12 cellular contexts compared by ENCODE assay signal in the genomic region with DNA sequence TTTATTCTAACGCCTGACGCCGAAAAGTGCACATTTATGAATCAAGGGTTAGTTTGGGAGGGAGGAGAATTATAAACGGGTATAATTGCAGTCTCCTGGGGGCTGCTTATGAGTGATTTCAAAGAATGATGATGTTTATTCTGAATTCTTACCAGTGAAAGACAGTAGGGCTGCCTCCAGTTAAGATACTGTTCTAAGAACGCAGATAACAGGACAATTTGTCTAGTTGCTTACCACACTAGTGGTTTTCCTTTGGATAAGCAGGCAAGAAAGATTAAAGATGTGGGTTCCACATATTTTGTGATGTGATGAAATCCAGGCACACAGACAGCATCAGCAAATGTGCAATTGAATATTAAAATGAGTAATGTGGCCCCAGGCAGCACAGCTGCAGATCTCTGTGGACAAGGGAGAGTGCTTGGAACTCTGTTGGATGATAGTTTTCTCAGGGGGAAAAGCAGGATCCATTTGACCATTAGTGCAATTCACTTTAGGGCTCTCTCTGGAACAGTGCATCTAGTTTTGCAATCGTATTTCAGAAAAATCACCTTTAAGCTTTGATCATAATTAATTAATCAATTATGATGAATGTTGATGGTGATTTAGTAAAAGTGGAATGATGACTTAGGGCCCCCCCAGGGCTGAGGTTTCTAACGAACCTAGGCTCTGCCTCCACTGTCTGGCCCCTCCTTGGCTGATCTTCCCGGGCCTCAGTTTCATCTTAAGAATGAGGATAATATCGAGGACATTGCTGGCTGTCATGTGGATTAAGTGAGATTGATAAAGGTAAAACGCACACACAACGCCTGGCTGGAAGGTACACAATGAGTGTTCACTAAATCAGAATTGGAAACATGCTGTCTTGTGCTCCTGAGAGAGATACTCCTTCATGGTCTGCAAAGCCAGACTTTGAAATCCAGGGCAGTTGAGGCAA. TPM values are rescaled to one million over a fixed set of nuclear protein-coding genes. Genes with fewer than 3 reads are reported as not detected.
DNase-seq lines count a peak whose midpoint lies in the region; TF ChIP-seq lines count a peak whose summit lies in the region.
"Had no signal": no experiment of that assay in that cellular context is flagged by ENCODE, and none has a peak within 500 bp of the region (broad histone marks: within the 10 kb centered on the region; RNA-seq: fewer than 3 reads in every experiment).

No MANE protein-coding gene starts in this region.

- H3K27me3 ChIP-seq in BJ (ENCODE audit: control insufficient read depth, insufficient read depth, low read length) (peaks cover 3% of the 10 kb centered on the region; the same call in 1 of the 2 replicates), esophagus muscularis mucosa (no peaks in the 10 kb centered on the region)
- H3K27me3 ChIP-seq: right lobe of liver had no signal

- peaks cover 10 to 76% (median 57%) of the 10 kb centered on the region in 4 donors for H3K4me1 ChIP-seq in esophagus muscularis mucosa
- H3K4me1 ChIP-seq: right lobe of liver had no signal

- no peaks in the 10 kb centered on the region for H3K36me3 ChIP-seq in BJ (ENCODE audit: control insufficient read depth, insufficient read depth, low read length)
- no peaks in the 10 kb centered on the region for H3K36me3 ChIP-seq in esophagus muscularis mucosa
- H3K36me3 ChIP-seq: right lobe of liver had no signal

- 70% methylated on average over 11 of the region's 11 CpGs for WGBS in esophagus muscularis mucosa

- CTCF ChIA-PET in BJ (lab: Yijun Ruan, JAX) = interaction anchor here (1.0 to 2.8 kb wide), 3 partner anchors 112 to 831 kb away, joined by 3 to 19 read pairs (median 4); no protein-coding TSS in a partner anchor

- DNase-seq in BJ (ENCODE audit: low read depth) = peak; percentile 87
- DNase-seq in NCI-H526 treated with DMSO at 0.1 percent for 48 hours (lab: John Stamatoyannopoulos, UW) = peak; percentile 13
- no peak for DNase-seq in esophagus muscularis mucosa (ENCODE audit: extremely low spot score)
- DNase-seq in non-pigmented ciliary epithelial cell (ENCODE audit: low read depth) = peak; percentile 48
- DNase-seq in NOMO-1 treated with DMSO at 0.1 percent for 48 hours (lab: John Stamatoyannopoulos, UW; ENCODE audit: unreplicated experiment) = no peak
- no peak for DNase-seq in LoVo (ENCODE audit: low spot score)
- DNase-seq in effector CD8-positive, alpha-beta T cell (lab: John Stamatoyannopoulos, UW) = no peak
- no peak for DNase-seq in iPS-NIHi7 (ENCODE audit: extremely low spot score)
- DNase-seq: activated naive CD8-positive, alpha-beta T cell treated with anti-CD3 and anti-CD28 coated beads for 36 hours; CD4-positive, alpha-beta memory T cell; NCI-H187; right lobe of liver had no signal

- TF ChIP-seq EP300 in esophagus muscularis mucosa (IDR thresholded peaks at IDR 0.05) = no peak

- POLR2A ChIA-PET in BJ (lab: Charles Lee) = no interaction called here

- peak overlapping the region; percentile 74 to 87 (median 79) for H3K27ac ChIP-seq in esophagus muscularis mucosa (replicated peaks in 1 of 4)
- H3K27ac ChIP-seq: right lobe of liver had no signal

- TF ChIP-seq CTCF in BJ (IDR thresholded peaks at IDR 0.05; ENCODE audit: insufficient read depth, low read depth, low read length) = no peak
- no peak for TF ChIP-seq CTCF in esophagus muscularis mucosa (IDR thresholded peaks at IDR 0.05)

- intact Hi-C loops in esophagus muscularis mucosa (cut with DNase I) = no loop called here

- no peaks in the 10 kb centered on the region for H3K9me3 ChIP-seq in esophagus muscularis mucosa
- H3K9me3 ChIP-seq: right lobe of liver had no signal

- no peak for TF ChIP-seq POLR2A in esophagus muscularis mucosa (IDR thresholded peaks at IDR 0.05; ENCODE audit: low read depth)

- H3K4me3 ChIP-seq in BJ (ENCODE audit: low read depth, low read length) (no peak overlapping the region), esophagus muscularis mucosa (no peak overlapping the region)
- H3K4me3 ChIP-seq: right lobe of liver had no signal

RNA-seq across cellular contexts. Expression of gene SULF2, which starts 5.0 kb away (rescaled TPM):
- 10.7 and 13.2 TPM in 2 replicates for polyA plus RNA-seq in BJ (2011; rRNA removed)
- polyA minus RNA-seq in BJ (2011; rRNA and poly(A)+ RNA removed) = 22.5 and 27.0 TPM in 2 replicates
- 100 to 1,000 TPM in 3 of 4 donors, 10 to 100 TPM in 1; 78.7 to 243 (median 138) TPM for total RNA-seq in esophagus muscularis mucosa

Comparison
In these comparisons a context has a peak if more than half of its experiments do, and no peak if none do; other contexts are left out.
1. DNase-seq: peak in BJ (single experiment), NCI-H526 treated with DMSO at 0.1 percent for 48 hours (single experiment) and non-pigmented ciliary epithelial cell (single experiment); none in esophagus muscularis mucosa (single experiment), NOMO-1 treated with DMSO at 0.1 percent for 48 hours (single experiment), LoVo (single experiment), effector CD8-positive, alpha-beta T cell (single experiment) and iPS-NIHi7 (single experiment).